Comparison of ENCODE assay signal across 8 cellular contexts in genomic region chr6:145813285-145814034, GRCh38. TPM values are rescaled to one million over a fixed set of nuclear protein-coding genes. Genes with fewer than 3 reads are reported as not detected.
DNase-seq lines count a peak whose midpoint lies in the region; ATAC-seq and TF ChIP-seq lines count a peak whose summit lies in the region.

No MANE protein-coding gene starts in this region.

- H3K9me3 Mint-ChIP-seq in stimulated activated memory B cell treated with anti-CD40 and anti-IgM and Interleukin-4, amounts not matched to agents 10 μg/mL and 1 μg/mL and 100 μg/mL, for 72 hours: no peaks in the 10 kb centered on the region

- H3K27ac ChIP-seq in heart left ventricle (peak overlapping the region; percentile 87 to 97 (median 94)), iPS-20b (ENCODE audit: low read length) (peak overlapping the region; percentile 35)

- H3K27me3 Mint-ChIP-seq in stimulated activated memory B cell treated with anti-CD40 and anti-IgM and Interleukin-4, amounts not matched to agents 10 μg/mL and 1 μg/mL and 100 μg/mL, for 72 hours: no peaks in the 10 kb centered on the region

- DNase-seq in heart left ventricle (no peak), cardiac septum (ENCODE audit: low spot score) (no peak), MG63 (no peak), amniotic epithelial cell (ENCODE audit: low read depth) (peak; percentile 75), NCI-H2029 (lab: John Stamatoyannopoulos, UW) (no peak), GM19240 (ENCODE audit: insufficient read length, low spot score) (no peak)

- peaks cover 55% of the 10 kb centered on the region for H3K4me1 Mint-ChIP-seq in stimulated activated memory B cell treated with anti-CD40 and anti-IgM and Interleukin-4, amounts not matched to agents 10 μg/mL and 1 μg/mL and 100 μg/mL, for 72 hours

- H3K4me3 ChIP-seq in heart left ventricle (peak overlapping the region; percentile 50 to 82 (median 72)), MG63 (peak overlapping the region; percentile 69), iPS-20b (ENCODE audit: low read length) (peak overlapping the region; percentile 95)

- peak overlapping the region; percentile 90 for H3K9ac ChIP-seq in iPS-20b (ENCODE audit: low read depth, low read length)

- intact Hi-C loops in heart left ventricle (cut with DNase I): loop anchor here (1.0 to 10.0 kb wide), 7 partner anchors 61 to 731 kb away; partner anchors contain the start of genes EPM2A (in 9 of the 10), SHPRH (in 2 of the 10) and RAB32 (in 1 of the 10)
- intact Hi-C loops in cardiac septum (cut with DNase I): loop anchor here (1.0 to 5.0 kb wide), 3 partner anchors 34 to 151 kb away; partner anchors contain the start of genes EPM2A and SHPRH

- no peaks in the 10 kb centered on the region for H3K9me3 ChIP-seq in heart left ventricle
- no peaks in the 10 kb centered on the region for H3K9me3 ChIP-seq in MG63
- no peaks in the 10 kb centered on the region for H3K9me3 ChIP-seq in iPS-20b (ENCODE audit: insufficient read depth, low read depth, low read length)

- no peak for TF ChIP-seq CTCF in heart left ventricle (IDR thresholded peaks at IDR 0.05)

- no peak for ATAC-seq in heart left ventricle
- no peak for ATAC-seq in stimulated activated memory B cell treated with anti-CD40 and anti-IgM and Interleukin-4, amounts not matched to agents 10 μg/mL and 1 μg/mL and 100 μg/mL, for 72 hours

- peaks cover 3% of the 10 kb centered on the region for H3K36me3 Mint-ChIP-seq in stimulated activated memory B cell treated with anti-CD40 and anti-IgM and Interleukin-4, amounts not matched to agents 10 μg/mL and 1 μg/mL and 100 μg/mL, for 72 hours

- WGBS in heart left ventricle, 4 donors: 6 to 7% (median 7%) methylated on average over 12 of the region's 12 CpGs

- H3K36me3 ChIP-seq in heart left ventricle (no peaks in the 10 kb centered on the region), MG63 (peaks cover 7% of the 10 kb centered on the region), iPS-20b (ENCODE audit: insufficient read depth, low read depth, low read length) (no peaks in the 10 kb centered on the region)

- no peak for TF ChIP-seq POLR2A in heart left ventricle (IDR thresholded peaks at IDR 0.05)

- H3K27me3 ChIP-seq in heart left ventricle: no peaks in the 10 kb centered on the region
- no peaks in the 10 kb centered on the region for H3K27me3 ChIP-seq in MG63
- H3K27me3 ChIP-seq in iPS-20b (ENCODE audit: insufficient read depth, low read length): no peaks in the 10 kb centered on the region

- H3K4me1 ChIP-seq in heart left ventricle (peaks cover 0 to 63% (median 50%) of the 10 kb centered on the region in 12 donors), iPS-20b (ENCODE audit: insufficient read depth, low read length) (peaks cover 17% of the 10 kb centered on the region; the same call in 1 of the 2 replicates)

- H3K27ac Mint-ChIP-seq in stimulated activated memory B cell treated with anti-CD40 and anti-IgM and Interleukin-4, amounts not matched to agents 10 μg/mL and 1 μg/mL and 100 μg/mL, for 72 hours: peak overlapping the region; percentile 93

- H3K4me3 Mint-ChIP-seq in stimulated activated memory B cell treated with anti-CD40 and anti-IgM and Interleukin-4, amounts not matched to agents 10 μg/mL and 1 μg/mL and 100 μg/mL, for 72 hours: peak overlapping the region; percentile 96

RNA-seq across cellular contexts. Expression of gene FBXO30, which starts 1.1 kb away (rescaled TPM):
- 10 to 100 TPM in 8 of 9 donors, 1 to 10 TPM in 1; 9.0 to 17.1 (median 14.4) TPM for total RNA-seq in heart left ventricle
- polyA plus RNA-seq in heart left ventricle: 1 to 10 TPM; 7.0 to 7.2 TPM
- total RNA-seq in cardiac septum: 15.6 TPM
- 4.1 and 6.2 TPM in 2 replicates for total RNA-seq in MG63 (2014; rRNA removed; shearing (Covaris generic); ENCODE audit: low replicate concordance)
